ENCODE assay signal across 8 cellular contexts in the genomic region with DNA sequence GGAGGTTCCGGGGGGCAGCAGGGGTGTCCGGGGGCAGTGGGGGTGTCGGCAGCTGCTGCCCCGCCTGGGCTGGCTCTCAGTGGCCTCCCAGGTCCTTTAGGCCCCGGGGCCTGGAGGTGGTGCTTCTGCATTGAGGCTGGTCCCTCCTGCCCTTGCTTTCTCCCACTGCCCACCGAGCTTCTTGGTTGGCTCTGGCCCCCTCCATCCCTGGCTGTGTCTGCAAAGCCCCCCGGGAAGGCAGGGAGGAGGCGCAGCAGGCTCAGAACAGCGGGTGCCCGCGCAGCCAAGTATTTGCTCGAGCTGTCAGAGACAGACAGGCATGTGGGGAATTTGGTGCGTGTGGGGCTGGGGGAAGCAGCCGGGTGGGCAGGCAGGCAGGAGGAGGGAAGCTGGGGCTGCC. TPM values are rescaled to one million over a fixed set of nuclear protein-coding genes. Genes with fewer than 3 reads are reported as not detected.
DNase-seq lines count a peak whose midpoint lies in the region; ATAC-seq and TF ChIP-seq lines count a peak whose summit lies in the region.
"Had no signal": no experiment of that assay in that cellular context is flagged by ENCODE, and none has a peak within 500 bp of the region (broad histone marks: within the 10 kb centered on the region; RNA-seq: fewer than 3 reads in every experiment).

No MANE protein-coding gene starts in this region.

- TF ChIP-seq CTCF in upper lobe of right lung (IDR thresholded peaks at IDR 0.05), result no peak

- no peaks in the 10 kb centered on the region for H3K9me3 Mint-ChIP-seq in activated T-helper 17 cell treated with anti-CD3 and anti-CD28 coated beads, Interleukin-2, amount 50 U/mL, for 72 hours

- H3K27ac ChIP-seq in duodenal mucosa (ENCODE audit: low read depth, low read length) (peak overlapping the region; percentile 81), mesodermal cell (ENCODE audit: low read depth, low read length, severe bottlenecking) (peak overlapping the region; percentile 91), upper lobe of right lung (peak overlapping the region; percentile 85)

- H3K4me1 ChIP-seq in duodenal mucosa (ENCODE audit: control insufficient read depth in 1 of 2, insufficient read depth in 2 of 2, low read length in 2 of 2) (peaks cover 49 to 52% of the 10 kb centered on the region in 2 donors), mesodermal cell (ENCODE audit: control insufficient read depth, insufficient read depth, low read length, poor library complexity, severe bottlenecking) (peaks cover 71% of the 10 kb centered on the region), upper lobe of right lung (peaks cover 87% of the 10 kb centered on the region)

- no peaks in the 10 kb centered on the region for H3K9me3 ChIP-seq in duodenal mucosa (ENCODE audit: control insufficient read depth in 1 of 2, low read length in 2 of 2)
- H3K9me3 ChIP-seq in mesodermal cell (ENCODE audit: control insufficient read depth, low read length), result no peaks in the 10 kb centered on the region
- H3K9me3 ChIP-seq in upper lobe of right lung, result no peaks in the 10 kb centered on the region

- ATAC-seq in upper lobe of right lung (no peak), HG02981 (IDR thresholded peaks at IDR 0.05; ENCODE audit: unreplicated experiment) (no peak)
- ATAC-seq in activated T-helper 17 cell treated with anti-CD3 and anti-CD28 coated beads, Interleukin-2, amount 50 U/mL, for 72 hours (replicated peaks), result no peak

- DNase-seq in NCI-H226, result peak; percentile 55
- peak; percentile 71 for DNase-seq in upper lobe of right lung
- no peak for DNase-seq in SKM-1 treated with dmso at 0.1 percent for 144 hours (lab: John Stamatoyannopoulos, UW; ENCODE audit: unreplicated experiment)
- DNase-seq: Karpas-422 had no signal

- H3K27me3 Mint-ChIP-seq in activated T-helper 17 cell treated with anti-CD3 and anti-CD28 coated beads, Interleukin-2, amount 50 U/mL, for 72 hours, result no peaks in the 10 kb centered on the region

- peaks cover 0 to under 1% of the 10 kb centered on the region in 2 donors for H3K36me3 ChIP-seq in duodenal mucosa (ENCODE audit: control insufficient read depth in 1 of 2, insufficient read depth in 2 of 2, low read length in 2 of 2)
- peaks cover 32% of the 10 kb centered on the region for H3K36me3 ChIP-seq in mesodermal cell (ENCODE audit: control insufficient read depth, insufficient read depth, low read length)
- no peaks in the 10 kb centered on the region for H3K36me3 ChIP-seq in upper lobe of right lung

- H3K27ac Mint-ChIP-seq in activated T-helper 17 cell treated with anti-CD3 and anti-CD28 coated beads, Interleukin-2, amount 50 U/mL, for 72 hours, result no peak overlapping the region

- H3K4me3 ChIP-seq in duodenal mucosa (ENCODE audit: low read depth in 1 of 2, low read length in 2 of 2) (peak overlapping the region; percentile 32 to 40), mesodermal cell (ENCODE audit: extremely low read depth, insufficient read depth, low read length, poor library complexity, severe bottlenecking) (peak overlapping the region; percentile 26), upper lobe of right lung (peak overlapping the region; percentile 39)

- H3K4me3 Mint-ChIP-seq in activated T-helper 17 cell treated with anti-CD3 and anti-CD28 coated beads, Interleukin-2, amount 50 U/mL, for 72 hours, result no peak overlapping the region

- H3K27me3 ChIP-seq in duodenal mucosa (ENCODE audit: control insufficient read depth in 1 of 2, insufficient read depth in 2 of 2, low read length in 2 of 2), result no peaks in the 10 kb centered on the region
- H3K27me3 ChIP-seq in upper lobe of right lung, result no peaks in the 10 kb centered on the region

- H3K36me3 Mint-ChIP-seq in activated T-helper 17 cell treated with anti-CD3 and anti-CD28 coated beads, Interleukin-2, amount 50 U/mL, for 72 hours (ENCODE audit: low read depth), result no peaks in the 10 kb centered on the region

- WGBS in mesodermal cell (ENCODE audit: insufficient coverage in 2 of 2), 2 experiments, result 23 to 33% methylated on average over 5 to 11 of the region's 14 CpGs

- no peaks in the 10 kb centered on the region for H3K4me1 Mint-ChIP-seq in activated T-helper 17 cell treated with anti-CD3 and anti-CD28 coated beads, Interleukin-2, amount 50 U/mL, for 72 hours

- intact Hi-C loops in upper lobe of right lung (cut with DNase I), result no loop called here

- peak overlapping the region; percentile 48 to 54 for H3K9ac ChIP-seq in duodenal mucosa (ENCODE audit: low read depth in 1 of 2, low read length in 2 of 2)

RNA-seq across cellular contexts. Expression of a gene that starts 11.5 kb away (rescaled TPM):
- polyA plus RNA-seq in mesodermal cell (2013, experiment 1 of 2), result 118 TPM
- polyA plus RNA-seq in mesodermal cell (2013, experiment 2 of 2), result 93.8 TPM
- 30.6 TPM for total RNA-seq in upper lobe of right lung
- 1 to 10 TPM in 1 of 2 donors, under 1 TPM in 1; 0.89 to 2.7 TPM for total RNA-seq in activated T-helper 17 cell treated with anti-CD3 and anti-CD28 coated beads, Interleukin-2, amount 50 U/mL, for 72 hours
